In genomic region chr19:31668916-31669315, GRCh38 we compare ENCODE assay signal across 29 cellular contexts.
"Had no signal": no experiment of that assay in that cellular context is flagged by ENCODE, and none has a peak within 500 bp of the region (broad histone marks: within the 10 kb centered on the region; RNA-seq: fewer than 3 reads in every experiment).

No MANE protein-coding gene starts in this region.

- H3K27me3 ChIP-seq: neural progenitor cell, ovary, right lobe of liver, sigmoid colon, stomach, thyroid gland, tibial nerve, upper lobe of left lung, vagina had no signal

- H3K27me3 Mint-ChIP-seq: stimulated activated naive B cell treated with anti-CD40 and anti-IgM and Interleukin-4, amounts not matched to agents 10 μg/mL and 1 μg/mL and 100 μg/mL, for 72 hours had no signal

- H3K4me1 ChIP-seq: neural progenitor cell, parathyroid adenoma, psoas muscle, right lobe of liver, sigmoid colon, stomach, thyroid gland, tibial nerve, upper lobe of left lung, vagina had no signal

- H3K4me1 Mint-ChIP-seq: natural killer cell; nephron; neural progenitor cell; stimulated activated effector memory CD8-positive, alpha-beta T cell treated with anti-CD3 and anti-CD28 coated beads, Interleukin-12 subunit alpha, Interleukin-12 subunit beta, amount 100 ng/mL, for 72 hours; stimulated activated naive B cell treated with anti-CD40 and anti-IgM and Interleukin-4, amounts not matched to agents 10 μg/mL and 1 μg/mL and 100 μg/mL, for 72 hours had no signal

- H3K36me3 ChIP-seq: neural progenitor cell, ovary, right lobe of liver, sigmoid colon, stomach, thoracic aorta, thyroid gland, tibial nerve, upper lobe of left lung, vagina had no signal

- DNase-seq: natural killer cell; occipital lobe; ovary; posterior cingulate gyrus; psoas muscle; right cardiac atrium; right lobe of liver; sigmoid colon; small intestine; stimulated activated CD4-positive, alpha-beta T cell treated with anti-CD3 and anti-CD28 coated beads, Interleukin-15, amount 100 ng/mL, for 24 hours; stimulated activated CD4-positive, alpha-beta T cell treated with anti-CD3 and anti-CD28 coated beads, Interleukin-2, amount 100 ng/mL, for 24 hours; stimulated activated CD4-positive, alpha-beta T cell treated with anti-CD3 and anti-CD28 coated beads, Interleukin-2, amount 100 ng/mL, for 48 hours; stimulated activated CD4-positive, alpha-beta T cell treated with anti-CD3 and anti-CD28 coated beads, Interleukin-4, amount 100 ng/mL, for 24 hours; stimulated activated naive B cell treated with anti-CD40 and anti-IgM and Interleukin-4, amounts not matched to agents 10 μg/mL and 1 μg/mL and 100 μg/mL, for 72 hours; stimulated activated naive CD4-positive, alpha-beta T cell treated with Interleukin-2 at 50 U/mL for 16 hours; stomach; thyroid gland; trophoblast cell; upper lobe of left lung had no signal

- H3K9me3 Mint-ChIP-seq: natural killer cell; nephron; neural progenitor cell; stimulated activated effector memory CD8-positive, alpha-beta T cell treated with anti-CD3 and anti-CD28 coated beads, Interleukin-12 subunit alpha, Interleukin-12 subunit beta, amount 100 ng/mL, for 72 hours; stimulated activated naive B cell treated with anti-CD40 and anti-IgM and Interleukin-4, amounts not matched to agents 10 μg/mL and 1 μg/mL and 100 μg/mL, for 72 hours; stimulated activated naive CD8-positive, alpha-beta T cell treated with anti-CD3 and anti-CD28 coated beads, Interleukin-15, Interleukin-2, amounts not matched to agents 100 ng/mL and 50 ng/mL, for 24 hours had no signal

- H3K9me3 ChIP-seq: ovary, psoas muscle, right lobe of liver, sigmoid colon, stomach, thoracic aorta, thyroid gland, tibial nerve, upper lobe of left lung, vagina had no signal

- FAIRE-seq: small intestine, urothelium cell line had no signal

- H3K4me2 ChIP-seq: neural progenitor cell had no signal

- ATAC-seq: natural killer cell; psoas muscle; right cardiac atrium; right lobe of liver; stimulated activated effector memory CD8-positive, alpha-beta T cell treated with anti-CD3 and anti-CD28 coated beads, Interleukin-12 subunit alpha, Interleukin-12 subunit beta, amount 100 ng/mL, for 72 hours; stimulated activated naive B cell treated with anti-CD40 and anti-IgM and Interleukin-4, amounts not matched to agents 10 μg/mL and 1 μg/mL and 100 μg/mL, for 72 hours had no signal

- H3K4me3 Mint-ChIP-seq: natural killer cell; nephron; neural progenitor cell; stimulated activated effector memory CD8-positive, alpha-beta T cell treated with anti-CD3 and anti-CD28 coated beads, Interleukin-12 subunit alpha, Interleukin-12 subunit beta, amount 100 ng/mL, for 72 hours; stimulated activated naive B cell treated with anti-CD40 and anti-IgM and Interleukin-4, amounts not matched to agents 10 μg/mL and 1 μg/mL and 100 μg/mL, for 72 hours; stimulated activated naive CD8-positive, alpha-beta T cell treated with anti-CD3 and anti-CD28 coated beads, Interleukin-15, Interleukin-2, amounts not matched to agents 100 ng/mL and 50 ng/mL, for 24 hours had no signal

- H3K4me3 ChIP-seq: neural progenitor cell, ovary, psoas muscle, right lobe of liver, sigmoid colon, stomach, thoracic aorta, thyroid gland, tibial nerve, upper lobe of left lung, vagina had no signal

- H3K27ac Mint-ChIP-seq: natural killer cell; nephron; neural progenitor cell; progenitor cell of endocrine pancreas; stimulated activated effector memory CD8-positive, alpha-beta T cell treated with anti-CD3 and anti-CD28 coated beads, Interleukin-12 subunit alpha, Interleukin-12 subunit beta, amount 100 ng/mL, for 72 hours; stimulated activated naive B cell treated with anti-CD40 and anti-IgM and Interleukin-4, amounts not matched to agents 10 μg/mL and 1 μg/mL and 100 μg/mL, for 72 hours; stimulated activated naive CD8-positive, alpha-beta T cell treated with anti-CD3 and anti-CD28 coated beads, Interleukin-15, Interleukin-2, amounts not matched to agents 100 ng/mL and 50 ng/mL, for 24 hours had no signal

- H3K27ac ChIP-seq: neural progenitor cell, ovary, parathyroid adenoma, psoas muscle, right lobe of liver, sigmoid colon, stomach, thoracic aorta, thyroid gland, tibial nerve, upper lobe of left lung, vagina had no signal

- H3K36me3 Mint-ChIP-seq: natural killer cell; neural progenitor cell; stimulated activated effector memory CD8-positive, alpha-beta T cell treated with anti-CD3 and anti-CD28 coated beads, Interleukin-12 subunit alpha, Interleukin-12 subunit beta, amount 100 ng/mL, for 72 hours; stimulated activated naive B cell treated with anti-CD40 and anti-IgM and Interleukin-4, amounts not matched to agents 10 μg/mL and 1 μg/mL and 100 μg/mL, for 72 hours had no signal

- H2AFZ ChIP-seq: neural progenitor cell, parathyroid adenoma had no signal

- H3K79me2 ChIP-seq: parathyroid adenoma had no signal

- H3K9ac ChIP-seq: neural progenitor cell, parathyroid adenoma had no signal
